In the genomic region with DNA sequence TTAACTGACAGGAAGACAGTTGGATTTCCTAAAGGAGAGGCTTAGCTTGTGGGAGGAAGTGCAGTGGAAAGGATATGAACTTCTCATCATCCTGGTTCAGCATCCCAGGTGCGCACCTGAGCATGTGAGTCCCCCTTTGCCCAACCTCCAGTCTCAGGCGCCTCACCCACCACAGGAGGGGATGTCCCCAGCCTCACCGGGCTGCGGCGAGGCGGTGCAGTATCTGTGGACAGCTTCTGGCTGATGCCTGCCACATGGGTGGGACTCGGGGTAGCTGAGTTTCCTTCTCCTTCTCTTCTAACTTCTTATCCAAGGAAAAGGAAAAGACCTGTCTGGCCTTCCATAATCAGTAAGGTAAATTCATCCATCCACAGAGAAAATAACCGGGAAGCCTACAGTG, we compare ENCODE assay signal across 30 cellular contexts.
"Had no signal": no experiment of that assay in that cellular context is flagged by ENCODE, and none has a peak within 500 bp of the region (broad histone marks: within the 10 kb centered on the region; RNA-seq: fewer than 3 reads in every experiment).

No MANE protein-coding gene starts in this region.

- ATAC-seq: naive thymus-derived CD4-positive, alpha-beta T cell; natural killer cell; psoas muscle; right cardiac atrium; right lobe of liver; stimulated activated effector memory CD8-positive, alpha-beta T cell treated with anti-CD3 and anti-CD28 coated beads, Interleukin-12 subunit alpha, Interleukin-12 subunit beta, amount 100 ng/mL, for 72 hours; stimulated activated naive B cell treated with anti-CD40 and anti-IgM and Interleukin-4, amounts not matched to agents 10 μg/mL and 1 μg/mL and 100 μg/mL, for 72 hours had no signal

- DNase-seq: naive thymus-derived CD4-positive, alpha-beta T cell; natural killer cell; nucleus accumbens; ovary; posterior cingulate gyrus; psoas muscle; right cardiac atrium; right lobe of liver; sigmoid colon; small intestine; stimulated activated CD4-positive, alpha-beta T cell treated with anti-CD3 and anti-CD28 coated beads, Interleukin-15, amount 100 ng/mL, for 24 hours; stimulated activated CD4-positive, alpha-beta T cell treated with anti-CD3 and anti-CD28 coated beads, Interleukin-2, amount 100 ng/mL, for 24 hours; stimulated activated CD4-positive, alpha-beta T cell treated with anti-CD3 and anti-CD28 coated beads, Interleukin-2, amount 100 ng/mL, for 48 hours; stimulated activated CD4-positive, alpha-beta T cell treated with anti-CD3 and anti-CD28 coated beads, Interleukin-4, amount 100 ng/mL, for 24 hours; stimulated activated naive B cell treated with anti-CD40 and anti-IgM and Interleukin-4, amounts not matched to agents 10 μg/mL and 1 μg/mL and 100 μg/mL, for 72 hours; stimulated activated naive CD4-positive, alpha-beta T cell treated with Interleukin-2 at 50 U/mL for 16 hours; stomach; thyroid gland; trophoblast cell; uterus had no signal

- H3K4me1 Mint-ChIP-seq: naive thymus-derived CD4-positive, alpha-beta T cell; natural killer cell; nephron; stimulated activated effector memory CD8-positive, alpha-beta T cell treated with anti-CD3 and anti-CD28 coated beads, Interleukin-12 subunit alpha, Interleukin-12 subunit beta, amount 100 ng/mL, for 72 hours; stimulated activated naive B cell treated with anti-CD40 and anti-IgM and Interleukin-4, amounts not matched to agents 10 μg/mL and 1 μg/mL and 100 μg/mL, for 72 hours had no signal

- H3K27me3 ChIP-seq: neural progenitor cell, neutrophil, ovary, right lobe of liver, sigmoid colon, stomach, thyroid gland, tibial nerve, upper lobe of left lung, uterus had no signal

- H3K27ac ChIP-seq: neural progenitor cell, neutrophil, ovary, parathyroid adenoma, psoas muscle, right lobe of liver, sigmoid colon, stomach, thoracic aorta, thyroid gland, tibial nerve, upper lobe of left lung, uterus had no signal

- H3K36me3 Mint-ChIP-seq: natural killer cell; neural progenitor cell; stimulated activated effector memory CD8-positive, alpha-beta T cell treated with anti-CD3 and anti-CD28 coated beads, Interleukin-12 subunit alpha, Interleukin-12 subunit beta, amount 100 ng/mL, for 72 hours had no signal

- H3K27me3 Mint-ChIP-seq: naive thymus-derived CD4-positive, alpha-beta T cell; stimulated activated naive B cell treated with anti-CD40 and anti-IgM and Interleukin-4, amounts not matched to agents 10 μg/mL and 1 μg/mL and 100 μg/mL, for 72 hours; stimulated activated naive CD8-positive, alpha-beta T cell treated with anti-CD3 and anti-CD28 coated beads, Interleukin-15, Interleukin-2, amounts not matched to agents 100 ng/mL and 50 ng/mL, for 24 hours had no signal

- H3K4me3 ChIP-seq: neural progenitor cell, ovary, psoas muscle, right lobe of liver, sigmoid colon, stomach, thoracic aorta, thyroid gland, tibial nerve, upper lobe of left lung, uterus had no signal

- H3K4me3 Mint-ChIP-seq: naive thymus-derived CD4-positive, alpha-beta T cell; natural killer cell; nephron; neural progenitor cell; stimulated activated effector memory CD8-positive, alpha-beta T cell treated with anti-CD3 and anti-CD28 coated beads, Interleukin-12 subunit alpha, Interleukin-12 subunit beta, amount 100 ng/mL, for 72 hours; stimulated activated naive B cell treated with anti-CD40 and anti-IgM and Interleukin-4, amounts not matched to agents 10 μg/mL and 1 μg/mL and 100 μg/mL, for 72 hours; stimulated activated naive CD8-positive, alpha-beta T cell treated with anti-CD3 and anti-CD28 coated beads, Interleukin-15, Interleukin-2, amounts not matched to agents 100 ng/mL and 50 ng/mL, for 24 hours had no signal

- H3K9me3 ChIP-seq: neutrophil, ovary, right lobe of liver, stomach, thoracic aorta, thyroid gland, upper lobe of left lung, uterus had no signal

- H3K27ac Mint-ChIP-seq: naive thymus-derived CD4-positive, alpha-beta T cell; natural killer cell; nephron; neural progenitor cell; progenitor cell of endocrine pancreas; stimulated activated effector memory CD8-positive, alpha-beta T cell treated with anti-CD3 and anti-CD28 coated beads, Interleukin-12 subunit alpha, Interleukin-12 subunit beta, amount 100 ng/mL, for 72 hours; stimulated activated naive B cell treated with anti-CD40 and anti-IgM and Interleukin-4, amounts not matched to agents 10 μg/mL and 1 μg/mL and 100 μg/mL, for 72 hours; stimulated activated naive CD8-positive, alpha-beta T cell treated with anti-CD3 and anti-CD28 coated beads, Interleukin-15, Interleukin-2, amounts not matched to agents 100 ng/mL and 50 ng/mL, for 24 hours had no signal

- H3K4me1 ChIP-seq: parathyroid adenoma, psoas muscle, right lobe of liver, sigmoid colon, stomach, thyroid gland, tibial nerve, upper lobe of left lung, uterus had no signal

- H3K36me3 ChIP-seq: neural progenitor cell, neutrophil, ovary, right lobe of liver, sigmoid colon, stomach, thoracic aorta, thyroid gland, upper lobe of left lung, uterus had no signal
